In the genomic region with DNA sequence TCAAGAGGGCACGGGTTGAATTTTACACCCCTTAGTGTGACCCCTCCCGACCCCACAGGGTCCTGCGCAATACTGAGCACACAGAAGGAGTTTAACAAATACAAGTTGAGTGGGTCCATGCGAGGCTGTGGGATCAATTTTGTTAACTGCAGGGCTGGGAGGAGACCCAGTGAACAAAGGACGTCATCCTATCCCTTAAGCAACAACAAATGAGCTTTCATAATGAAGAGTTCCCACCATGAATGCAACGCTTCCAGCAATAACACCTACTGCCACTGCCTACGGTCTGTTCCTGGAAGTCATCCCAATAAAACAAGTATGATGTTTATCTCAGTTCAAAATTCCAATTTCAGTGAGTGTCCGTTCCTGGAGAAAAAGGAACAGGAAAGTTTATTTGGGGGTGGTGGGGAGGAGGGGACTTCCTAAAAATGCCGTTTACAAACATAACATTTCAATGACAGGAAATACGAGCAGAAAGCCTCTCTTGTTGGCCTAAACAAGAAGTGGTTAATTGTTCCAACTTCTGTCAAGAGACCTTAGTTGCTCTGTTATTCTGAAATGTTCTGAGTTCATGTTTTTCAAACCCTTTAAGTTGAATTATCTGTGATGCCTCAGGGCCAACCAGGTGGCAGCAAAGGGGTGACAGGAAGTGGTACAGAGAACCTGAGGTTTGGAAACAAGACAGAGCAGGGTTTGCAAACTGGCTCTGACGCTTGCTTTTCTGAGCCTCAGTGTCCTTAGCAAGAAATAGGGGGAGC, we compare ENCODE assay signal across 9 cellular contexts.
A peak's percentile ranks its signal among the peaks of the same experiment; 100 is the strongest.
DNase-seq lines count a peak whose midpoint lies in the region; ATAC-seq lines count a peak whose summit lies in the region.
"Had no signal": no experiment of that assay in that cellular context is flagged by ENCODE, and none has a peak within 500 bp of the region (broad histone marks: within the 10 kb centered on the region; RNA-seq: fewer than 3 reads in every experiment).

No MANE protein-coding gene starts in this region.

- H3K36me3 ChIP-seq in H7 (replicated peaks; ENCODE audit: control insufficient read depth, insufficient read depth, low read length): no peaks in the 10 kb centered on the region

- H3K27me3 ChIP-seq in H7 (ENCODE audit: control insufficient read depth, insufficient read depth, low read length): no peaks in the 10 kb centered on the region

- DNase-seq in activated CD4-positive, alpha-beta T cell treated with anti-CD3 and anti-CD28 coated beads for 1 hour: peak; percentile 24
- peak; percentile 32 for DNase-seq in effector CD4-positive, alpha-beta T cell
- DNase-seq in stimulated activated CD8-positive, alpha-beta memory T cell treated with anti-CD3 and anti-CD28 coated beads, Interleukin-4, amount 100 ng/mL, for 48 hours: peak; percentile 43
- DNase-seq in D341Med (ENCODE audit: low spot score) (no peak), H7 (no peak), hypothalamus (lab: John Stamatoyannopoulos, UW) (no peak)
- DNase-seq: NCI-H2081 treated with DMSO at 0.1 percent for 48 hours had no signal

- H3K4me3 ChIP-seq in H7 (ENCODE audit: insufficient read depth, low read depth, low read length): no peak overlapping the region
- H3K4me3 ChIP-seq: lung had no signal

- peak; percentile 56 for ATAC-seq in GM21723 (IDR thresholded peaks at IDR 0.05; ENCODE audit: unreplicated experiment)

Comparison
In these comparisons a context has a peak if more than half of its experiments do, and no peak if none do; other contexts are left out.
1. DNase-seq: peak in activated CD4-positive, alpha-beta T cell treated with anti-CD3 and anti-CD28 coated beads for 1 hour (single experiment), effector CD4-positive, alpha-beta T cell (single experiment) and stimulated activated CD8-positive, alpha-beta memory T cell treated with anti-CD3 and anti-CD28 coated beads, Interleukin-4, amount 100 ng/mL, for 48 hours (single experiment); none in D341Med (single experiment), H7 (single experiment) and hypothalamus (0 of 51).